In the genomic region with DNA sequence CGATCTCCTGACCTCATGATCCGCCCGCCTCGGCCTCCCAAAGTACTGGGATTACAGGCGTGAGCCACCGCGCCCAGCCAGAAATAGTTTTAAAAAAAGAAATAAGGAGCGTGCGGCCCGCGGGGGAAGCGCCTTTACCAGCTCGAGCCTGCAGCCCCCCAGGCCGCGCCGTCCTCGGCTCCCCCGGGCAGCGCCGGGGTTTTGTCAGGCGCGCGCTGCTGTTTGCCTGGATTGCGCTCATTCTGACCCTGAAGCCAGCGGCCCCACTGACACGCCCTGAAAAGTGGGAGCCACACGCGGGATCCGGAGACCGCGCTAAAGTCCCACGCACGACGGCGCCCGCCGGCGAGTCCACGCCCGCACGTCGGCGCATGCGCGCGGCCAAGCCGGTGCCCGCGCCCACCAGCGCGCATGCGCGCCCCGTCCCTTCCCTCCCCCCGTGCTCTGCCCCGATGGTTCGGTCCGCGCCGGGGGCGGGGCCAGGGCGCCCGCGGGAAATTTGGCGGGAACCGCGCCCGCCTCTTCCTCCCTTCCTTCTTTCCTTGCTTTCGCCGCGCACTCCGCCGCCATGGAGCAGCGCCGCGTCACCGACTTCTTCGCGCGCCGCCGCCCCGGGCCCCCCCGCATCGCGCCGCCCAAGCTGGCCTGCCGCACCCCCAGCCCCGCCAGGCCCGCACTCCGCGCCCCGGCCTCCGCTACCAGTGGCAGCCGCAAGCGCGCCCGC, we compare ENCODE assay signal across 1 cellular context.
TF ChIP-seq lines count a peak whose summit lies in the region.

A gene (plus strand): TSS at position 526 of the 724 bp plus-strand sequence. CDS start 43 bp downstream, at position 569.

TF ChIP-seq in HepG2, 621 proteins besides CTCF, POLR2A, EP300 and RAD21 (continued from another document and continues in another):
- TF ChIP-seq, protein P1, sequence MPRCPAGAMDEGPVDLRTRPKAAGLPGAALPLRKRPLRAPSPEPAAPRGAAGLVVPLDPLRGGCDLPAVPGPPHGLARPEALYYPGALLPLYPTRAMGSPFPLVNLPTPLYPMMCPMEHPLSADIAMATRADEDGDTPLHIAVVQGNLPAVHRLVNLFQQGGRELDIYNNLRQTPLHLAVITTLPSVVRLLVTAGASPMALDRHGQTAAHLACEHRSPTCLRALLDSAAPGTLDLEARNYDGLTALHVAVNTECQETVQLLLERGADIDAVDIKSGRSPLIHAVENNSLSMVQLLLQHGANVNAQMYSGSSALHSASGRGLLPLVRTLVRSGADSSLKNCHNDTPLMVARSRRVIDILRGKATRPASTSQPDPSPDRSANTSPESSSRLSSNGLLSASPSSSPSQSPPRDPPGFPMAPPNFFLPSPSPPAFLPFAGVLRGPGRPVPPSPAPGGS (CRISPR knock-in tag; IDR thresholded peaks at IDR 0.05), result peak; percentile 72; the same call in 1 of the 2 replicates
- no peak for TF ChIP-seq SRSF4 (IDR thresholded peaks at IDR 0.05; ENCODE audit: low read depth, low read length, poor library complexity, severe bottlenecking)
- TF ChIP-seq, protein P2, sequence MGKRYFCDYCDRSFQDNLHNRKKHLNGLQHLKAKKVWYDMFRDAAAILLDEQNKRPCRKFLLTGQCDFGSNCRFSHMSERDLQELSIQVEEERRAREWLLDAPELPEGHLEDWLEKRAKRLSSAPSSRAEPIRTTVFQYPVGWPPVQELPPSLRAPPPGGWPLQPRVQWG (CRISPR knock-in tag; IDR thresholded peaks at IDR 0.05; ENCODE audit: borderline replicate concordance, low read depth), result no peak
- TF ChIP-seq SIX4 (CRISPR knock-in tag; IDR thresholded peaks at IDR 0.05), result peak; percentile 36; the same call in 1 of the 2 replicates
- no peak for TF ChIP-seq ZNF773 (CRISPR knock-in tag; IDR thresholded peaks at IDR 0.05; ENCODE audit: borderline replicate concordance)
- peak; percentile 44; the same call in 1 of the 2 replicates for TF ChIP-seq DMAP1 (CRISPR knock-in tag; IDR thresholded peaks at IDR 0.05)
- peak; percentile 84; the same call in 1 of the 2 replicates for TF ChIP-seq ZIK1 (CRISPR knock-in tag; IDR thresholded peaks at IDR 0.05; ENCODE audit: borderline replicate concordance, low read depth)
- TF ChIP-seq, protein P3, sequence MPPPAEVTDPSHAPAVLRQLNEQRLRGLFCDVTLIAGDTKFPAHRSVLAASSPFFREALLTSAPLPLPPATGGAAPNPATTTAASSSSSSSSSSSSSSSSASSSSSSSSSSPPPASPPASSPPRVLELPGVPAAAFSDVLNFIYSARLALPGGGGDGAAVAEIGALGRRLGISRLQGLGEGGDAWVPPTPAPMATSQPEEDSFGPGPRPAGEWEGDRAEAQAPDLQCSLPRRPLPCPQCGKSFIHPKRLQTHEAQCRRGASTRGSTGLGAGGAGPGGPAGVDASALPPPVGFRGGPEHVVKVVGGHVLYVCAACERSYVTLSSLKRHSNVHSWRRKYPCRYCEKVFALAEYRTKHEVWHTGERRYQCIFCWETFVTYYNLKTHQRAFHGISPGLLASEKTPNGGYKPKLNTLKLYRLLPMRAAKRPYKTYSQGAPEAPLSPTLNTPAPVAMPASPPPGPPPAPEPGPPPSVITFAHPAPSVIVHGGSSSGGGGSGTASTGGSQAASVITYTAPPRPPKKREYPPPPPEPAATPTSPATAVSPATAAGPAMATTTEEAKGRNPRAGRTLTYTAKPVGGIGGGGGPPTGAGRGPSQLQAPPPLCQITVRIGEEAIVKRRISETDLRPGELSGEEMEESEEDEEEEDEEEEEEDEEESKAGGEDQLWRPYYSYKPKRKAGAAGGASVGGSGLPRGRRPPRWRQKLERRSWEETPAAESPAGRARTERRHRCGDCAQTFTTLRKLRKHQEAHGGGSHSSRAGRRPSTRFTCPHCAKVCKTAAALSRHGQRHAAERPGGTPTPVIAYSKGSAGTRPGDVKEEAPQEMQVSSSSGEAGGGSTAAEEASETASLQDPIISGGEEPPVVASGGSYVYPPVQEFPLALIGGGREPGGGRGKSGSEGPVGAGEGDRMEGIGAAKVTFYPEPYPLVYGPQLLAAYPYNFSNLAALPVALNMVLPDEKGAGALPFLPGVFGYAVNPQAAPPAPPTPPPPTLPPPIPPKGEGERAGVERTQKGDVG (CRISPR knock-in tag; IDR thresholded peaks at IDR 0.05; ENCODE audit: borderline replicate concordance), result 0 out of 2 replicates have a peak, but pooled peaks have one; percentile 63
- no peak for TF ChIP-seq GTF2F1 (IDR thresholded peaks at IDR 0.05; ENCODE audit: low read length)
- TF ChIP-seq, protein P4, sequence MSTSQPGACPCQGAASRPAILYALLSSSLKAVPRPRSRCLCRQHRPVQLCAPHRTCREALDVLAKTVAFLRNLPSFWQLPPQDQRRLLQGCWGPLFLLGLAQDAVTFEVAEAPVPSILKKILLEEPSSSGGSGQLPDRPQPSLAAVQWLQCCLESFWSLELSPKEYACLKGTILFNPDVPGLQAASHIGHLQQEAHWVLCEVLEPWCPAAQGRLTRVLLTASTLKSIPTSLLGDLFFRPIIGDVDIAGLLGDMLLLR (CRISPR knock-in tag; IDR thresholded peaks at IDR 0.05), result peak; percentile 58; the same call in 1 of the 2 replicates
- no peak for TF ChIP-seq ZNF180 (CRISPR knock-in tag; IDR thresholded peaks at IDR 0.05; ENCODE audit: borderline replicate concordance, low read depth)
- TF ChIP-seq, protein P5, sequence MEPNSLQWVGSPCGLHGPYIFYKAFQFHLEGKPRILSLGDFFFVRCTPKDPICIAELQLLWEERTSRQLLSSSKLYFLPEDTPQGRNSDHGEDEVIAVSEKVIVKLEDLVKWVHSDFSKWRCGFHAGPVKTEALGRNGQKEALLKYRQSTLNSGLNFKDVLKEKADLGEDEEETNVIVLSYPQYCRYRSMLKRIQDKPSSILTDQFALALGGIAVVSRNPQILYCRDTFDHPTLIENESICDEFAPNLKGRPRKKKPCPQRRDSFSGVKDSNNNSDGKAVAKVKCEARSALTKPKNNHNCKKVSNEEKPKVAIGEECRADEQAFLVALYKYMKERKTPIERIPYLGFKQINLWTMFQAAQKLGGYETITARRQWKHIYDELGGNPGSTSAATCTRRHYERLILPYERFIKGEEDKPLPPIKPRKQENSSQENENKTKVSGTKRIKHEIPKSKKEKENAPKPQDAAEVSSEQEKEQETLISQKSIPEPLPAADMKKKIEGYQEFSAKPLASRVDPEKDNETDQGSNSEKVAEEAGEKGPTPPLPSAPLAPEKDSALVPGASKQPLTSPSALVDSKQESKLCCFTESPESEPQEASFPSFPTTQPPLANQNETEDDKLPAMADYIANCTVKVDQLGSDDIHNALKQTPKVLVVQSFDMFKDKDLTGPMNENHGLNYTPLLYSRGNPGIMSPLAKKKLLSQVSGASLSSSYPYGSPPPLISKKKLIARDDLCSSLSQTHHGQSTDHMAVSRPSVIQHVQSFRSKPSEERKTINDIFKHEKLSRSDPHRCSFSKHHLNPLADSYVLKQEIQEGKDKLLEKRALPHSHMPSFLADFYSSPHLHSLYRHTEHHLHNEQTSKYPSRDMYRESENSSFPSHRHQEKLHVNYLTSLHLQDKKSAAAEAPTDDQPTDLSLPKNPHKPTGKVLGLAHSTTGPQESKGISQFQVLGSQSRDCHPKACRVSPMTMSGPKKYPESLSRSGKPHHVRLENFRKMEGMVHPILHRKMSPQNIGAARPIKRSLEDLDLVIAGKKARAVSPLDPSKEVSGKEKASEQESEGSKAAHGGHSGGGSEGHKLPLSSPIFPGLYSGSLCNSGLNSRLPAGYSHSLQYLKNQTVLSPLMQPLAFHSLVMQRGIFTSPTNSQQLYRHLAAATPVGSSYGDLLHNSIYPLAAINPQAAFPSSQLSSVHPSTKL (CRISPR knock-in tag; IDR thresholded peaks at IDR 0.05), result peak; percentile 8; the same call in 1 of the 2 replicates
- TF ChIP-seq HNF4A (CRISPR knock-in tag; IDR thresholded peaks at IDR 0.05), result no peak
- 0 out of 2 replicates have a peak, but pooled peaks have one; percentile 39 for TF ChIP-seq MEF2D (CRISPR knock-in tag; IDR thresholded peaks at IDR 0.05)
- TF ChIP-seq ZNF335 (CRISPR knock-in tag; IDR thresholded peaks at IDR 0.05), result no peak
- no peak for TF ChIP-seq SMAD9 (CRISPR knock-in tag; IDR thresholded peaks at IDR 0.05)
- TF ChIP-seq TAF15 (IDR thresholded peaks at IDR 0.05; ENCODE audit: low read depth, low read length, poor library complexity, severe bottlenecking), result no peak
- TF ChIP-seq, protein P6, sequence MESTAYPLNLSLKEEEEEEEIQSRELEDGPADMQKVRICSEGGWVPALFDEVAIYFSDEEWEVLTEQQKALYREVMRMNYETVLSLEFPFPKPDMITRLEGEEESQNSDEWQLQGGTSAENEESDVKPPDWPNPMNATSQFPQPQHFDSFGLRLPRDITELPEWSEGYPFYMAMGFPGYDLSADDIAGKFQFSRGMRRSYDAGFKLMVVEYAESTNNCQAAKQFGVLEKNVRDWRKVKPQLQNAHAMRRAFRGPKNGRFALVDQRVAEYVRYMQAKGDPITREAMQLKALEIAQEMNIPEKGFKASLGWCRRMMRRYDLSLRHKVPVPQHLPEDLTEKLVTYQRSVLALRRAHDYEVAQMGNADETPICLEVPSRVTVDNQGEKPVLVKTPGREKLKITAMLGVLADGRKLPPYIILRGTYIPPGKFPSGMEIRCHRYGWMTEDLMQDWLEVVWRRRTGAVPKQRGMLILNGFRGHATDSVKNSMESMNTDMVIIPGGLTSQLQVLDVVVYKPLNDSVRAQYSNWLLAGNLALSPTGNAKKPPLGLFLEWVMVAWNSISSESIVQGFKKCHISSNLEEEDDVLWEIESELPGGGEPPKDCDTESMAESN (CRISPR knock-in tag; conservative IDR thresholded peaks at IDR 0.05), result peak; percentile 67; the same call in 1 of the 2 replicates
- no peak for TF ChIP-seq RFXANK (CRISPR knock-in tag; IDR thresholded peaks at IDR 0.05)
- TF ChIP-seq, protein P7, sequence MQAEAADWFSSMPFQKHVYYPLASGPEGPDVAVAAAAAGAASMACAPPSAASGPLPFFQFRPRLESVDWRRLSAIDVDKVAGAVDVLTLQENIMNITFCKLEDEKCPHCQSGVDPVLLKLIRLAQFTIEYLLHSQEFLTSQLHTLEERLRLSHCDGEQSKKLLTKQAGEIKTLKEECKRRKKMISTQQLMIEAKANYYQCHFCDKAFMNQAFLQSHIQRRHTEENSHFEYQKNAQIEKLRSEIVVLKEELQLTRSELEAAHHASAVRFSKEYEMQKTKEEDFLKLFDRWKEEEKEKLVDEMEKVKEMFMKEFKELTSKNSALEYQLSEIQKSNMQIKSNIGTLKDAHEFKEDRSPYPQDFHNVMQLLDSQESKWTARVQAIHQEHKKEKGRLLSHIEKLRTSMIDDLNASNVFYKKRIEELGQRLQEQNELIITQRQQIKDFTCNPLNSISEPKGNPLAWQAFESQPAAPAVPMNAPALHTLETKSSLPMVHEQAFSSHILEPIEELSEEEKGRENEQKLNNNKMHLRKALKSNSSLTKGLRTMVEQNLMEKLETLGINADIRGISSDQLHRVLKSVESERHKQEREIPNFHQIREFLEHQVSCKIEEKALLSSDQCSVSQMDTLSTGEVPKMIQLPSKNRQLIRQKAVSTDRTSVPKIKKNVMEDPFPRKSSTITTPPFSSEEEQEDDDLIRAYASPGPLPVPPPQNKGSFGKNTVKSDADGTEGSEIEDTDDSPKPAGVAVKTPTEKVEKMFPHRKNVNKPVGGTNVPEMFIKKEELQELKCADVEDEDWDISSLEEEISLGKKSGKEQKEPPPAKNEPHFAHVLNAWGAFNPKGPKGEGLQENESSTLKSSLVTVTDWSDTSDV (CRISPR knock-in tag; IDR thresholded peaks at IDR 0.05), result peak; percentile 56; the same call in 1 of the 2 replicates
- TF ChIP-seq ZNF552 (CRISPR knock-in tag; IDR thresholded peaks at IDR 0.05; ENCODE audit: borderline replicate concordance), result 0 out of 2 replicates have a peak, but pooled peaks have one; percentile 21
- TF ChIP-seq, protein P8, sequence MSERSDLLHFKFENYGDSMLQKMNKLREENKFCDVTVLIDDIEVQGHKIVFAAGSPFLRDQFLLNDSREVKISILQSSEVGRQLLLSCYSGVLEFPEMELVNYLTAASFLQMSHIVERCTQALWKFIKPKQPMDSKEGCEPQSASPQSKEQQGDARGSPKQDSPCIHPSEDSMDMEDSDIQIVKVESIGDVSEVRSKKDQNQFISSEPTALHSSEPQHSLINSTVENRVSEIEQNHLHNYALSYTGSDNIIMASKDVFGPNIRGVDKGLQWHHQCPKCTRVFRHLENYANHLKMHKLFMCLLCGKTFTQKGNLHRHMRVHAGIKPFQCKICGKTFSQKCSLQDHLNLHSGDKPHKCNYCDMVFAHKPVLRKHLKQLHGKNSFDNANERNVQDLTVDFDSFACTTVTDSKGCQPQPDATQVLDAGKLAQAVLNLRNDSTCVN (CRISPR knock-in tag; IDR thresholded peaks at IDR 0.05; ENCODE audit: borderline replicate concordance), result no peak
- no peak for TF ChIP-seq PLRG1 (conservative IDR thresholded peaks at IDR 0.05)
- TF ChIP-seq SIN3B (IDR thresholded peaks at IDR 0.05; ENCODE audit: low read length), result peak; percentile 84
- no peak for TF ChIP-seq ZNF550 (CRISPR knock-in tag; IDR thresholded peaks at IDR 0.05; ENCODE audit: borderline replicate concordance)
- no peak; the same call in 1 of the 2 replicates for TF ChIP-seq CREB1 (IDR thresholded peaks at IDR 0.05)
- TF ChIP-seq CREB1 (CRISPR knock-in tag; IDR thresholded peaks at IDR 0.05), result no peak
- TF ChIP-seq, protein P9, sequence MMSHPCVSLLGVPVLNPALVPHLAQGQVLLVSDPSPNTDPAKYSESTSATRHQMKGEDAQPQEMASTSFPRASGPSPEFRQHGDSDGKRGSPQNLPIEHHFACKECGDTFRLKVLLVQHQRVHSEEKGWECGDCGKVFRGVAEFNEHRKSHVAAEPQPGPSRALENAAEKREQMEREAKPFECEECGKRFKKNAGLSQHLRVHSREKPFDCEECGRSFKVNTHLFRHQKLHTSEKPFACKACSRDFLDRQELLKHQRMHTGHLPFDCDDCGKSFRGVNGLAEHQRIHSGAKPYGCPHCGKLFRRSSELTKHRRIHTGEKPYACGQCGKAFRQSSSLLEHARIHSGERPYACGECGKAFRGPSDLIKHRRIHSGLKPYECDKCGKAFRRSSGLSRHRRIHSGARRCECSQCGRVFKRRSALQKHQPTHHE (CRISPR knock-in tag; IDR thresholded peaks at IDR 0.05; ENCODE audit: borderline replicate concordance), result peak; percentile 68; the same call in 1 of the 2 replicates
- TF ChIP-seq, protein P10, sequence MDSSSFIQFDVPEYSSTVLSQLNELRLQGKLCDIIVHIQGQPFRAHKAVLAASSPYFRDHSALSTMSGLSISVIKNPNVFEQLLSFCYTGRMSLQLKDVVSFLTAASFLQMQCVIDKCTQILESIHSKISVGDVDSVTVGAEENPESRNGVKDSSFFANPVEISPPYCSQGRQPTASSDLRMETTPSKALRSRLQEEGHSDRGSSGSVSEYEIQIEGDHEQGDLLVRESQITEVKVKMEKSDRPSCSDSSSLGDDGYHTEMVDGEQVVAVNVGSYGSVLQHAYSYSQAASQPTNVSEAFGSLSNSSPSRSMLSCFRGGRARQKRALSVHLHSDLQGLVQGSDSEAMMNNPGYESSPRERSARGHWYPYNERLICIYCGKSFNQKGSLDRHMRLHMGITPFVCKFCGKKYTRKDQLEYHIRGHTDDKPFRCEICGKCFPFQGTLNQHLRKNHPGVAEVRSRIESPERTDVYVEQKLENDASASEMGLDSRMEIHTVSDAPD (CRISPR knock-in tag; IDR thresholded peaks at IDR 0.05), result no peak
- TF ChIP-seq, protein P11, sequence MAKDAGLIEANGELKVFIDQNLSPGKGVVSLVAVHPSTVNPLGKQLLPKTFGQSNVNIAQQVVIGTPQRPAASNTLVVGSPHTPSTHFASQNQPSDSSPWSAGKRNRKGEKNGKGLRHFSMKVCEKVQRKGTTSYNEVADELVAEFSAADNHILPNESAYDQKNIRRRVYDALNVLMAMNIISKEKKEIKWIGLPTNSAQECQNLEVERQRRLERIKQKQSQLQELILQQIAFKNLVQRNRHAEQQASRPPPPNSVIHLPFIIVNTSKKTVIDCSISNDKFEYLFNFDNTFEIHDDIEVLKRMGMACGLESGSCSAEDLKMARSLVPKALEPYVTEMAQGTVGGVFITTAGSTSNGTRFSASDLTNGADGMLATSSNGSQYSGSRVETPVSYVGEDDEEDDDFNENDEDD (CRISPR knock-in tag; IDR thresholded peaks at IDR 0.05; ENCODE audit: borderline replicate concordance), result peak; percentile 99
- TF ChIP-seq ZFP36L2 (CRISPR knock-in tag; IDR thresholded peaks at IDR 0.05), result no peak
- no peak for TF ChIP-seq NFIB (CRISPR knock-in tag; IDR thresholded peaks at IDR 0.05; ENCODE audit: borderline replicate concordance)
- no peak for TF ChIP-seq SOX6 (IDR thresholded peaks at IDR 0.05)
- TF ChIP-seq SOX6 (CRISPR knock-in tag; IDR thresholded peaks at IDR 0.05), result no peak; the same call in 1 of the 2 replicates
